In genomic region chr21:36989199-36989698, GRCh38 we compare ENCODE assay signal across 8 cellular contexts. TPM values are rescaled to one million over a fixed set of nuclear protein-coding genes. Genes with fewer than 3 reads are reported as not detected.
DNase-seq lines count a peak whose midpoint lies in the region; ATAC-seq and TF ChIP-seq lines count a peak whose summit lies in the region.
"Not testable (repeated sequence)": the region's sequence is repeated elsewhere in the genome, so short reads cannot be mapped to it uniquely, and the experiment has no call there.

No MANE protein-coding gene starts in this region.

- H3K27ac ChIP-seq in AG04450 (ENCODE audit: low read depth, low read length) (peak overlapping the region; percentile 43), ectodermal cell (ENCODE audit: insufficient read depth, low read depth, low read length, poor library complexity, severe bottlenecking) (peak overlapping the region; percentile 44)
- H3K27ac ChIP-seq in iPS DF 6.9 (ENCODE audit: low read length) = not testable (repeated sequence)

- H3K36me3 ChIP-seq in ectodermal cell (ENCODE audit: control insufficient read depth, insufficient read depth, low read length); iPS DF 6.9 (ENCODE audit: control insufficient read depth, insufficient read depth, low read length): not testable (repeated sequence)

- H3K4me1 ChIP-seq in ectodermal cell (ENCODE audit: control insufficient read depth, insufficient read depth, low read length); iPS DF 6.9 (ENCODE audit: control insufficient read depth, insufficient read depth, low read length): not testable (repeated sequence)

- H3K27me3 Mint-ChIP-seq in activated naive CD4-positive, alpha-beta T cell treated with anti-CD3 and anti-CD28 coated beads, Interleukin-2, amount 50 U/mL, for 24 hours; natural killer cell (ENCODE audit: low read depth in 2 of 2); stimulated activated memory B cell treated with anti-CD40 and anti-IgM and Interleukin-4, amounts not matched to agents 10 μg/mL and 1 μg/mL and 100 μg/mL, for 72 hours: not testable (repeated sequence)

- 71 to 73% methylated on average over 22 of the region's 22 CpGs for whole genome bisulfite sequencing in ectodermal cell, 2 experiments
- no CpG with 5 or more reads among the region's 22 CpGs for WGBS in iPS DF 6.9 (ENCODE audit: insufficient coverage, insufficient read length)

- H3K4me3 ChIP-seq in AG04450 (ENCODE audit: low read depth, low read length) = peak overlapping the region; percentile 63
- peak overlapping the region; percentile 58 for H3K4me3 ChIP-seq in ectodermal cell (ENCODE audit: insufficient read depth, low read depth, low read length)
- H3K4me3 ChIP-seq in iPS DF 6.9 (ENCODE audit: low read length) = peak overlapping the region; percentile 50; the same call in 1 of the 2 replicates

- H3K27me3 ChIP-seq in AG04450 (ENCODE audit: control insufficient read depth, insufficient read depth, low read length); ectodermal cell (ENCODE audit: control insufficient read depth, insufficient read depth, low read length, poor library complexity, severe bottlenecking); iPS DF 6.9 (ENCODE audit: control insufficient read depth, insufficient read depth, low read length): not testable (repeated sequence)

- peak overlapping the region; percentile 51 for H3K27ac Mint-ChIP-seq in activated naive CD4-positive, alpha-beta T cell treated with anti-CD3 and anti-CD28 coated beads, Interleukin-2, amount 50 U/mL, for 24 hours
- peak overlapping the region; percentile 77 to 94 for H3K27ac Mint-ChIP-seq in natural killer cell
- H3K27ac Mint-ChIP-seq in stimulated activated memory B cell treated with anti-CD40 and anti-IgM and Interleukin-4, amounts not matched to agents 10 μg/mL and 1 μg/mL and 100 μg/mL, for 72 hours = peak overlapping the region; percentile 81

- H3K4me1 Mint-ChIP-seq in activated naive CD4-positive, alpha-beta T cell treated with anti-CD3 and anti-CD28 coated beads, Interleukin-2, amount 50 U/mL, for 24 hours = peaks cover 29% of the 10 kb centered on the region
- H3K4me1 Mint-ChIP-seq in natural killer cell = peaks cover 10 to 11% of the 10 kb centered on the region in 2 donors
- not testable (repeated sequence) for H3K4me1 Mint-ChIP-seq in stimulated activated memory B cell treated with anti-CD40 and anti-IgM and Interleukin-4, amounts not matched to agents 10 μg/mL and 1 μg/mL and 100 μg/mL, for 72 hours

- not testable (repeated sequence) for H3K9me3 Mint-ChIP-seq in activated naive CD4-positive, alpha-beta T cell treated with anti-CD3 and anti-CD28 coated beads, Interleukin-2, amount 50 U/mL, for 24 hours; natural killer cell; stimulated activated memory B cell treated with anti-CD40 and anti-IgM and Interleukin-4, amounts not matched to agents 10 μg/mL and 1 μg/mL and 100 μg/mL, for 72 hours

- CTCF ChIA-PET in AG04450 (lab: Charles Lee) = interaction anchor here (0.5 to 2.8 kb wide), 14 partner anchors 8 to 567 kb away, joined by 3 to 14 read pairs (median 6); partner anchors contain the start of gene HLCS
- CTCF ChIA-PET in HEK293T (lab: Yijun Ruan, JAX) = interaction anchor here (0.5 to 2.7 kb wide), 7 partner anchors 9 to 97 kb away, joined by 3 to 7 read pairs (median 4); no protein-coding TSS in a partner anchor

- intact Hi-C loops in natural killer cell (cut with micrococcal nuclease) = loop anchor here (1.0 to 5.0 kb wide), 3 partner anchors 9 to 83 kb away; partner anchors contain the start of genes HLCS, PIGP and TTC3

- not testable (repeated sequence) for H3K9me3 ChIP-seq in AG04450 (ENCODE audit: control insufficient read depth, insufficient read depth, low read length); ectodermal cell (ENCODE audit: control insufficient read depth, low read length); iPS DF 6.9 (ENCODE audit: control insufficient read depth, insufficient read depth, low read length)

- ATAC-seq in natural killer cell; stimulated activated memory B cell treated with anti-CD40 and anti-IgM and Interleukin-4, amounts not matched to agents 10 μg/mL and 1 μg/mL and 100 μg/mL, for 72 hours: not testable (repeated sequence)

- H3K36me3 Mint-ChIP-seq in activated naive CD4-positive, alpha-beta T cell treated with anti-CD3 and anti-CD28 coated beads, Interleukin-2, amount 50 U/mL, for 24 hours; natural killer cell; stimulated activated memory B cell treated with anti-CD40 and anti-IgM and Interleukin-4, amounts not matched to agents 10 μg/mL and 1 μg/mL and 100 μg/mL, for 72 hours: not testable (repeated sequence)

- H3K4me3 Mint-ChIP-seq in activated naive CD4-positive, alpha-beta T cell treated with anti-CD3 and anti-CD28 coated beads, Interleukin-2, amount 50 U/mL, for 24 hours = peak overlapping the region; percentile 79
- peak overlapping the region; percentile 84 for H3K4me3 Mint-ChIP-seq in natural killer cell
- peak overlapping the region; percentile 87 for H3K4me3 Mint-ChIP-seq in stimulated activated memory B cell treated with anti-CD40 and anti-IgM and Interleukin-4, amounts not matched to agents 10 μg/mL and 1 μg/mL and 100 μg/mL, for 72 hours

- not testable (repeated sequence) for TF ChIP-seq CTCF in AG04450 (IDR thresholded peaks at IDR 0.05; ENCODE audit: low read depth, low read length); natural killer cell (IDR thresholded peaks at IDR 0.05)

- POLR2A ChIA-PET in AG04450 (lab: Yijun Ruan, JAX) (interaction anchor here (1.0 kb wide), 2 partner anchors 11 to 152 kb away, joined by 3 read pairs; no protein-coding TSS in a partner anchor), HEK293T (lab: Yijun Ruan, JAX) (interaction anchor here (1.0 to 2.0 kb wide), 4 partner anchors 12 to 396 kb away, joined by 3 to 9 read pairs (median 4); no protein-coding TSS in a partner anchor)

- DNase-seq in AG04450 (ENCODE audit: low read depth, low spot score); HEK293T (ENCODE audit: extremely low spot score); iPS DF 6.9 (ENCODE audit: low read depth, low spot score); natural killer cell: not testable (repeated sequence)
- DNase-seq in SIG-M5 treated with dmso at 0.1 percent for 504 hours (lab: John Stamatoyannopoulos, UW; ENCODE audit: unreplicated experiment) = peak; percentile 82

TF ChIP-seq in HEK293T, 16 proteins besides CTCF, POLR2A, EP300 and RAD21:
- TF ChIP-seq ZNF384 (IDR thresholded peaks at IDR 0.05) = peak; percentile 39; the same call in 1 of the 2 replicates
- TF ChIP-seq L3MBTL2 (conservative IDR thresholded peaks at IDR 0.05) = peak; percentile 99

RNA-seq across cellular contexts. Expression of gene RIPPLY3, which starts 17.3 kb away (rescaled TPM):
- 0.04 TPM in 1 of 2 replicates, not detected in the other for polyA plus RNA-seq in AG04450 (2011; rRNA removed)
- polyA minus RNA-seq in AG04450 (2011; rRNA and poly(A)+ RNA removed) = not detected in 2 replicates
- polyA plus RNA-seq in ectodermal cell (2013, experiment 1 of 4) = 2.6 TPM
- 1.8 TPM for polyA plus RNA-seq in ectodermal cell (2013, experiment 2 of 4)
- 2.8 TPM for polyA plus RNA-seq in ectodermal cell (2013, experiment 3 of 4)
- 4.5 TPM for polyA plus RNA-seq in ectodermal cell (2013, experiment 4 of 4)
- not detected for total RNA-seq in natural killer cell

RNA-seq across cellular contexts. Expression of gene HLCS, which starts 22.8 kb away (rescaled TPM):
- 19.5 and 22.3 TPM in 2 replicates for polyA plus RNA-seq in AG04450 (2011; rRNA removed)
- polyA minus RNA-seq in AG04450 (2011; rRNA and poly(A)+ RNA removed) = 24.3 and 26.0 TPM in 2 replicates
- 23.1 TPM for polyA plus RNA-seq in ectodermal cell (2013, experiment 1 of 4)
- 27.0 TPM for polyA plus RNA-seq in ectodermal cell (2013, experiment 2 of 4)
- polyA plus RNA-seq in ectodermal cell (2013, experiment 3 of 4) = 16.6 TPM
- 18.4 TPM for polyA plus RNA-seq in ectodermal cell (2013, experiment 4 of 4)
- 10 to 100 TPM; 28.4 to 36.0 (median 33.0) TPM for total RNA-seq in natural killer cell
